13 cellular contexts compared by ENCODE assay signal in the genomic region with DNA sequence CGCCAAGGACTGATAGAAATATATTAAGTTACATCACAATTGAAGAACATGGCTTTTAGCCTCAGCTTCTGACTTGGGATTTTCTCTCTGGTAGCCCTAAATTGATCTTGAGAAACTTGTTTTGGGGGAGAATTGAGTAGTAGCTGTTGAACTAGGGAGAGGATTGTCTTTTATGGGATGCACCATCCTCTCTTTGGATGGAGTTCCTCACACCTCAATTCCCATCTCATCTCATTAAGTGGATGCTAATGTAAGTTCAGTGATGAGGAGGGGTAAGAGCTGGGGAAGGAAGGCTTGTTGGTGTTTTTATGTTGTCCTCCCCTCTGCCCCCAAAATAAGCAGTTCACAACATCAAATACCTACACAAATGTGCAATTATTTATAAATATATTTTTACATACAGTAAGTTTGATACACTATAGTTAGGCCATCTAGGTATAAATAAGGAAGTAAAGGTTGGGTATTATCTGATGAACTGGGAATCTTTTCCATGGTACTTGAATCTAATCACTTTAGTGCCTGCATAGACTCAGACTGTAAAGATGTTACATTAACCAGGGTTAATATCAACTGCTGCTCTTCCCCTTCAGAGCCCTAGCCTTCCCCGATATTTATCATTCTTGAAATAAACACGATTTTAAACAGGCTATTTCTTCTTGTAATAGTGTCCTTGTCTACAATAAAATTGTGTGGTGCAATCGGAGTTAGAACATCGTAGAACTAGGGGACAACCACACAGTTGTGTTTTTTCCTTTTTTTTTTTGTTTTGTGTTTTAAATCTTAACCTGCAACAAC. TPM values are rescaled to one million over a fixed set of nuclear protein-coding genes. Genes with fewer than 3 reads are reported as not detected.
DNase-seq lines count a peak whose midpoint lies in the region; ATAC-seq and TF ChIP-seq lines count a peak whose summit lies in the region.
"Had no signal": no experiment of that assay in that cellular context is flagged by ENCODE, and none has a peak within 500 bp of the region (broad histone marks: within the 10 kb centered on the region; RNA-seq: fewer than 3 reads in every experiment).

No MANE protein-coding gene starts in this region.

- H3K27me3 Mint-ChIP-seq in stimulated activated naive CD8-positive, alpha-beta T cell treated with anti-CD3 and anti-CD28 coated beads, Interleukin-15, amount 100 ng/mL, for 72 hours = peaks cover 61% of the 10 kb centered on the region

- 0 out of 2 replicates have a peak overlapping the region, but pooled peaks have one; percentile 40 for H2AFZ ChIP-seq in DND-41 (ENCODE audit: low read depth, low read length)

- no peak overlapping the region for H3K27ac ChIP-seq in DND-41 (ENCODE audit: low read length)
- peak overlapping the region; percentile 87 to 93 for H3K27ac ChIP-seq in ascending aorta
- peak overlapping the region in 18 of 21 experiments; percentile 3 to 95 (median 88) for H3K27ac ChIP-seq in skin epidermis

- H3K27me3 ChIP-seq in DND-41 (ENCODE audit: insufficient read depth, low read length, poor library complexity) (no peaks in the 10 kb centered on the region), ascending aorta (no peaks in the 10 kb centered on the region)

- ATAC-seq in DND-41 (ENCODE audit: insufficient read depth, low read depth) (no peak), HG03565 (IDR thresholded peaks at IDR 0.05; ENCODE audit: unreplicated experiment) (no peak)
- ATAC-seq in stimulated activated naive CD8-positive, alpha-beta T cell treated with anti-CD3 and anti-CD28 coated beads, Interleukin-15, amount 100 ng/mL, for 72 hours = no peak
- ATAC-seq: activated naive CD8-positive, alpha-beta T cell treated with anti-CD3 and anti-CD28 coated beads, Interleukin-2, amount 50 U/mL, for 24 hours; mucosa of descending colon had no signal

- no peaks in the 10 kb centered on the region for H3K79me2 ChIP-seq in DND-41 (ENCODE audit: insufficient read depth, low read length)

- no peak overlapping the region for H3K9ac ChIP-seq in DND-41 (ENCODE audit: low read depth, low read length)

- no peaks in the 10 kb centered on the region for H3K4me1 ChIP-seq in DND-41 (ENCODE audit: insufficient read depth, low read length)
- H3K4me1 ChIP-seq in ascending aorta = peaks cover 8 to 9% of the 10 kb centered on the region in 2 donors

- H3K36me3 ChIP-seq in DND-41 (ENCODE audit: insufficient read depth, low read length) (no peaks in the 10 kb centered on the region), ascending aorta (peaks cover 0 to under 1% of the 10 kb centered on the region in 2 donors)

- H3K4me3 ChIP-seq in DND-41 (ENCODE audit: low read depth in 1 of 2, low read length in 2 of 2) (no peak overlapping the region), ascending aorta (peak overlapping the region; percentile 67 to 70), iPS-11a (ENCODE audit: low read depth, low read length) (peak overlapping the region; percentile 96), skin epidermis (peak overlapping the region; percentile 19 to 57 (median 47))
- H3K4me3 ChIP-seq: mucosa of descending colon had no signal

- H3K9me3 ChIP-seq in DND-41 (ENCODE audit: insufficient read depth, low read length, severe bottlenecking) = no peaks in the 10 kb centered on the region
- H3K9me3 ChIP-seq in ascending aorta = no peaks in the 10 kb centered on the region
- H3K9me3 ChIP-seq: Caco-2, mucosa of descending colon had no signal

- DNase-seq in DND-41 = no peak
- no peak for DNase-seq in ascending aorta (ENCODE audit: low spot score in 2 of 2)
- DNase-seq in NCI-H748 (lab: John Stamatoyannopoulos, UW; ENCODE audit: unreplicated experiment) = no peak
- DNase-seq in foreskin melanocyte = no peak
- no peak for DNase-seq in stimulated activated naive CD8-positive, alpha-beta T cell treated with anti-CD3 and anti-CD28 coated beads, Interleukin-15, amount 100 ng/mL, for 72 hours
- DNase-seq: activated naive CD8-positive, alpha-beta T cell treated with anti-CD3 and anti-CD28 coated beads, Interleukin-2, amount 50 U/mL, for 24 hours; Caco-2; mucosa of descending colon; NCI-H1417; stimulated activated CD4-positive, alpha-beta T cell treated with anti-CD3 and anti-CD28 coated beads, Interleukin-12 subunit alpha, Interleukin-12 subunit beta, amount 100 ng/mL, for 4 hours had no signal

- H3K4me3 Mint-ChIP-seq in stimulated activated naive CD8-positive, alpha-beta T cell treated with anti-CD3 and anti-CD28 coated beads, Interleukin-15, amount 100 ng/mL, for 72 hours = no peak overlapping the region
- H3K4me3 Mint-ChIP-seq: activated naive CD8-positive, alpha-beta T cell treated with anti-CD3 and anti-CD28 coated beads, Interleukin-2, amount 50 U/mL, for 24 hours had no signal

- no peaks in the 10 kb centered on the region for H3K9me3 Mint-ChIP-seq in stimulated activated naive CD8-positive, alpha-beta T cell treated with anti-CD3 and anti-CD28 coated beads, Interleukin-15, amount 100 ng/mL, for 72 hours
- H3K9me3 Mint-ChIP-seq: activated naive CD8-positive, alpha-beta T cell treated with anti-CD3 and anti-CD28 coated beads, Interleukin-2, amount 50 U/mL, for 24 hours had no signal

- H3K4me2 ChIP-seq in DND-41 (ENCODE audit: insufficient read depth, low read length) = no peak overlapping the region

- H3K4me1 Mint-ChIP-seq in stimulated activated naive CD8-positive, alpha-beta T cell treated with anti-CD3 and anti-CD28 coated beads, Interleukin-15, amount 100 ng/mL, for 72 hours = peaks cover 21% of the 10 kb centered on the region

- TF ChIP-seq CTCF in DND-41 (IDR thresholded peaks at IDR 0.05; ENCODE audit: borderline replicate concordance, extremely low read depth, low read length, poor library complexity, severe bottlenecking) (no peak), ascending aorta (IDR thresholded peaks at IDR 0.05) (no peak)

- intact Hi-C loops in ascending aorta (cut with DNase I) = loop anchor here (5.0 to 10.0 kb wide), 5 partner anchors 103 to 955 kb away; a partner anchor contains a TSS

- no peak overlapping the region for H3K27ac Mint-ChIP-seq in stimulated activated naive CD8-positive, alpha-beta T cell treated with anti-CD3 and anti-CD28 coated beads, Interleukin-15, amount 100 ng/mL, for 72 hours
- H3K27ac Mint-ChIP-seq: activated naive CD8-positive, alpha-beta T cell treated with anti-CD3 and anti-CD28 coated beads, Interleukin-2, amount 50 U/mL, for 24 hours had no signal

- no peaks in the 10 kb centered on the region for H4K20me1 ChIP-seq in DND-41 (ENCODE audit: insufficient read depth, low read length)

RNA-seq across cellular contexts. Expression of a gene that starts 4.2 kb away (rescaled TPM):
- total RNA-seq in ascending aorta = 85.0 TPM

Comparison
In these comparisons a context has a peak if more than half of its experiments do, and no peak if none do; other contexts are left out.
1. H3K4me3 ChIP-seq: peak in ascending aorta (2 of 2), iPS-11a (single experiment) and skin epidermis (7 of 7); none in DND-41 (0 of 2).